Comparison of ENCODE assay signal across 33 cellular contexts in the genomic region with DNA sequence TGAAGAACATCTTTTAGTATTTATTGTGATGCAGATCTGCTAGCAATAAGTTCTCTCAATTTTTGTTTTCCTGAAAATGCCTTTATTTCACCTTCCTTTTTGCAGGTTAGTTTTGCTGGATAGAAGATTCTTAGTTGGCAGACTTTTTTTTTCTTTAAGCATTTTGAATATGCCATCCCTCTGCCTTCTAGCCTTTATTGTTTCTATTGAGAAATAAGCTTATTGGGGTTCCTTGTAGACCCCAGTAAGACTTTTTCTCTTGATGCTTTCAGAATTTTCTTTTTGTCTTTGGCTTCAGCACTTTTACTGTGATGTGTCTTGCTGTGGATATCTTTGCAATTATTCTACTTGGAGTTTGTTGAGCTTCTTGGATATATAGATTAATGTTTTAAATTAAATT.
"Had no signal": no experiment of that assay in that cellular context is flagged by ENCODE, and none has a peak within 500 bp of the region (broad histone marks: within the 10 kb centered on the region; RNA-seq: fewer than 3 reads in every experiment).

No MANE protein-coding gene starts in this region.

- H3K36me3 ChIP-seq: adrenal gland, ascending aorta, brain microvascular endothelial cell had no signal

- DNase-seq: activated effector memory CD4-positive, alpha-beta T cell treated with anti-CD3 and anti-CD28 coated beads, Interleukin-2, amount 50 U/mL, for 16 hours; activated effector memory CD4-positive, alpha-beta T cell treated with Interleukin-2 at 50 U/mL for 16 hours; activated gamma-delta T cell; activated gamma-delta T cell treated with Interleukin-2 at 50 U/mL for 16 hours; activated naive CD4-positive, alpha-beta T cell; activated naive CD4-positive, alpha-beta T cell treated with anti-CD3 and anti-CD28 coated beads for 36 hours; activated naive CD4-positive, alpha-beta T cell treated with anti-CD3 and anti-CD28 coated beads, Interleukin-2, amount 10 ng/mL, durations not matched to agents 7 days and 5 days; activated naive CD4-positive, alpha-beta T cell treated with anti-CD3 and anti-CD28 coated beads, Interleukin-2, amount 50 U/mL, for 16 hours; activated naive CD4-positive, alpha-beta T cell treated with Interleukin-2 at 50 U/mL for 16 hours; activated naive CD8-positive, alpha-beta T cell treated with anti-CD3 and anti-CD28 coated beads for 36 hours; activated naive CD8-positive, alpha-beta T cell treated with anti-CD3 and anti-CD28 coated beads, Interleukin-2, amount 10 ng/mL, durations not matched to agents 7 days and 5 days; activated naive CD8-positive, alpha-beta T cell treated with anti-CD3 and anti-CD28 coated beads, Interleukin-2, amount 50 U/mL, for 24 hours; activated T-cell treated with anti-CD3 and anti-CD28 coated beads, Interleukin-2, amount 50 U/mL, for 24 hours; activated T-cell treated with anti-CD3 and anti-CD28 coated beads, Interleukin-2, amount 50 U/mL, for 4 hours; activated T-cell treated with anti-CD3 and anti-CD28 coated beads, Interleukin-2, amount 50 U/mL, for 48 hours; activated T-cell treated with anti-CD3 and anti-CD28 coated beads, Interleukin-2, amount 50 U/mL, for 72 hours; adrenal gland; amniotic stem cell; amygdala; anterior cingulate cortex; aorta; body of pancreas; caudate nucleus; central memory CD4-positive, alpha-beta T cell; cerebellar nuclear complex had no signal

- H3K27me3 ChIP-seq: adrenal gland, ascending aorta, body of pancreas, brain microvascular endothelial cell, breast epithelium, cardiac muscle cell had no signal

- H3K27ac ChIP-seq: adrenal gland, ascending aorta, body of pancreas, brain microvascular endothelial cell, breast epithelium, cardiac muscle cell had no signal

- ATAC-seq: activated naive CD4-positive, alpha-beta T cell treated with anti-CD3 and anti-CD28 coated beads, Interleukin-2, amount 50 U/mL, for 72 hours; activated naive CD8-positive, alpha-beta T cell treated with anti-CD3 and anti-CD28 coated beads, Interleukin-2, amount 50 U/mL, for 24 hours; activated T-cell treated with anti-CD3 and anti-CD28 coated beads, Interleukin-2, amount 50 U/mL, for 4 hours; activated T-cell treated with anti-CD3 and anti-CD28 coated beads, Interleukin-2, amount 50 U/mL, for 72 hours; activated T-helper 17 cell treated with anti-CD3 and anti-CD28 coated beads, Interleukin-2, amount 50 U/mL, for 72 hours; body of pancreas had no signal

- H3K9me3 ChIP-seq: body of pancreas had no signal

- FAIRE-seq: astrocyte, bronchial epithelial cell had no signal

- H3K4me3 ChIP-seq: adrenal gland, ascending aorta, body of pancreas, breast epithelium, cardiac muscle cell had no signal

- H3K4me1 ChIP-seq: adrenal gland, ascending aorta, body of pancreas, breast epithelium had no signal
